ENCODE assay signal across 25 cellular contexts in genomic region chrX:9436812-9437211, GRCh38. TPM values are rescaled to one million over a fixed set of nuclear protein-coding genes. Genes with fewer than 3 reads are reported as not detected.
DNase-seq lines count a peak whose midpoint lies in the region; ATAC-seq, FAIRE-seq and TF ChIP-seq lines count a peak whose summit lies in the region.
"Had no signal": no experiment of that assay in that cellular context is flagged by ENCODE, and none has a peak within 500 bp of the region (broad histone marks: within the 10 kb centered on the region; RNA-seq: fewer than 3 reads in every experiment).

No MANE protein-coding gene starts in this region.

- H3K9me2 ChIP-seq in OCI-LY1 (ENCODE audit: low read depth, low read length) = no peaks in the 10 kb centered on the region
- H3K9me2 ChIP-seq in Karpas-422 (replicated peaks; ENCODE audit: insufficient read depth, low read length) = no peaks in the 10 kb centered on the region

- no peaks in the 10 kb centered on the region for H3K36me3 ChIP-seq in CD4-positive, CD25-positive, alpha-beta regulatory T cell (ENCODE audit: control insufficient read depth, insufficient read depth, low read length)
- no peaks in the 10 kb centered on the region for H3K36me3 ChIP-seq in OCI-LY1 (ENCODE audit: insufficient read depth, low read length)
- no peaks in the 10 kb centered on the region for H3K36me3 ChIP-seq in bronchial epithelial cell (ENCODE audit: control insufficient read depth, insufficient read depth, low read length)
- no peaks in the 10 kb centered on the region for H3K36me3 ChIP-seq in Karpas-422 (ENCODE audit: insufficient read depth, low read length)
- H3K36me3 ChIP-seq: BLaER1 treated with 17β-estradiol and CSF1 and Interleukin-3, amounts not matched to agents 10 nM and 100 nM had no signal

- ATAC-seq in CD4-positive, CD25-positive, alpha-beta regulatory T cell (ENCODE audit: low read depth in 2 of 2) = no peak
- ATAC-seq in esophagus mucosa (peak; percentile 75), HG02588 (IDR thresholded peaks at IDR 0.05; ENCODE audit: unreplicated experiment) (no peak), HG02870 (IDR thresholded peaks at IDR 0.05; ENCODE audit: unreplicated experiment) (no peak)
- no peak for ATAC-seq in effector memory CD8-positive, alpha-beta T cell (replicated peaks)
- ATAC-seq: A549, GM12878 had no signal

- H3F3A ChIP-seq in OCI-LY1 (ENCODE audit: insufficient read depth, low read length) = no peaks in the 10 kb centered on the region

- no peak overlapping the region for H3K4me3 Mint-ChIP-seq in CD4-positive, CD25-positive, alpha-beta regulatory T cell
- no peak overlapping the region for H3K4me3 Mint-ChIP-seq in effector memory CD8-positive, alpha-beta T cell
- H3K4me3 Mint-ChIP-seq: B cell; CD4-positive, alpha-beta memory T cell; CD8-positive, alpha-beta memory T cell had no signal

- no peak for FAIRE-seq in bronchial epithelial cell (lab: Jason Lieb, UNC)
- FAIRE-seq: GM12878, GM12892, GM18507 had no signal

- H3K9me3 Mint-ChIP-seq in CD4-positive, CD25-positive, alpha-beta regulatory T cell = no peaks in the 10 kb centered on the region
- no peaks in the 10 kb centered on the region for H3K9me3 Mint-ChIP-seq in effector memory CD8-positive, alpha-beta T cell
- H3K9me3 Mint-ChIP-seq: CD4-positive, alpha-beta memory T cell; CD8-positive, alpha-beta memory T cell had no signal

- no peak overlapping the region for H3K4me3 ChIP-seq in CD4-positive, CD25-positive, alpha-beta regulatory T cell (ENCODE audit: low read depth, low read length)
- H3K4me3 ChIP-seq in OCI-LY1 (ENCODE audit: low read depth, low read length, poor library complexity, severe bottlenecking) = no peak overlapping the region
- no peak overlapping the region for H3K4me3 ChIP-seq in bronchial epithelial cell (ENCODE audit: low read depth, low read length)
- H3K4me3 ChIP-seq in Karpas-422 (ENCODE audit: low read length) = no peak overlapping the region
- H3K4me3 ChIP-seq: A549; BLaER1 treated with 17β-estradiol and CSF1 and Interleukin-3, amounts not matched to agents 10 nM and 100 nM; GM12878 had no signal

- no peak overlapping the region for H3K27ac ChIP-seq in CD4-positive, CD25-positive, alpha-beta regulatory T cell (ENCODE audit: insufficient read depth, low read length, poor library complexity, severe bottlenecking)
- H3K27ac ChIP-seq in OCI-LY1 (ENCODE audit: low read depth, low read length, poor library complexity, severe bottlenecking) (peak overlapping the region; percentile 17), Karpas-422 (ENCODE audit: low read length) (no peak overlapping the region)
- H3K27ac ChIP-seq: 22Rv1; A549; BLaER1 treated with 17β-estradiol and CSF1 and Interleukin-3, amounts not matched to agents 10 nM and 100 nM; C4-2B had no signal

- peak overlapping the region in 2 of 3 donors; percentile 18 to 29 for H3K27ac Mint-ChIP-seq in CD4-positive, CD25-positive, alpha-beta regulatory T cell
- no peak overlapping the region for H3K27ac Mint-ChIP-seq in effector memory CD8-positive, alpha-beta T cell
- H3K27ac Mint-ChIP-seq: B cell; CD4-positive, alpha-beta memory T cell had no signal

- H4K20me1 ChIP-seq in OCI-LY1 (ENCODE audit: insufficient read depth, low read length) (no peaks in the 10 kb centered on the region), Karpas-422 (ENCODE audit: insufficient read depth, low read depth, low read length) (no peaks in the 10 kb centered on the region)
- H4K20me1 ChIP-seq: BLaER1 treated with 17β-estradiol and CSF1 and Interleukin-3, amounts not matched to agents 10 nM and 100 nM had no signal

- H3K79me2 ChIP-seq in OCI-LY1 (ENCODE audit: insufficient read depth, low read length) (no peaks in the 10 kb centered on the region), Karpas-422 (ENCODE audit: low read length) (no peaks in the 10 kb centered on the region)

- H3K9me3 ChIP-seq in CD4-positive, CD25-positive, alpha-beta regulatory T cell (ENCODE audit: control insufficient read depth in 2 of 2, low read length in 2 of 2) = no peaks in the 10 kb centered on the region
- H3K9me3 ChIP-seq in OCI-LY1 (ENCODE audit: low read length) (no peaks in the 10 kb centered on the region), Karpas-422 (ENCODE audit: low read length) (no peaks in the 10 kb centered on the region)
- H3K9me3 ChIP-seq: A549 had no signal

- H2AFZ ChIP-seq in OCI-LY1 (ENCODE audit: low read length) (no peak overlapping the region), Karpas-422 (ENCODE audit: low read length) (no peak overlapping the region)

- H3K36me3 Mint-ChIP-seq in CD4-positive, CD25-positive, alpha-beta regulatory T cell = no peaks in the 10 kb centered on the region
- no peaks in the 10 kb centered on the region for H3K36me3 Mint-ChIP-seq in effector memory CD8-positive, alpha-beta T cell (ENCODE audit: insufficient read depth)
- H3K36me3 Mint-ChIP-seq: CD4-positive, alpha-beta memory T cell; CD8-positive, alpha-beta memory T cell had no signal

- no peaks in the 10 kb centered on the region for H3K27me3 Mint-ChIP-seq in CD4-positive, CD25-positive, alpha-beta regulatory T cell
- H3K27me3 Mint-ChIP-seq in effector memory CD8-positive, alpha-beta T cell = no peaks in the 10 kb centered on the region
- H3K27me3 Mint-ChIP-seq: B cell; CD4-positive, alpha-beta memory T cell; CD8-positive, alpha-beta memory T cell had no signal

- no peaks in the 10 kb centered on the region for H3K4me1 ChIP-seq in CD4-positive, CD25-positive, alpha-beta regulatory T cell (ENCODE audit: control insufficient read depth, insufficient read depth, low read length, poor library complexity, severe bottlenecking)
- H3K4me1 ChIP-seq in OCI-LY1 (ENCODE audit: insufficient read depth, low read length, severe bottlenecking) (peaks cover 25% of the 10 kb centered on the region), Karpas-422 (ENCODE audit: low read length) (no peaks in the 10 kb centered on the region)
- H3K4me1 ChIP-seq: A549 had no signal

- no peak overlapping the region for H3K9ac ChIP-seq in OCI-LY1 (ENCODE audit: low read length)
- H3K9ac ChIP-seq in Karpas-422 (ENCODE audit: low read length) = no peak overlapping the region
- H3K9ac ChIP-seq: BLaER1 treated with 17β-estradiol and CSF1 and Interleukin-3, amounts not matched to agents 10 nM and 100 nM had no signal

- TF ChIP-seq CTCF in OCI-LY1 (IDR thresholded peaks at IDR 0.05; ENCODE audit: low read length) = no peak
- TF ChIP-seq CTCF in bronchial epithelial cell (IDR thresholded peaks at IDR 0.05; ENCODE audit: insufficient read depth, low read length, severe bottlenecking) = no peak

- H3K4me2 ChIP-seq in OCI-LY1 (ENCODE audit: low read length) = no peak overlapping the region
- H3K4me2 ChIP-seq in Karpas-422 (ENCODE audit: low read depth, low read length, poor library complexity, severe bottlenecking) = no peak overlapping the region
- H3K4me2 ChIP-seq: A549; BLaER1 treated with 17β-estradiol and CSF1 and Interleukin-3, amounts not matched to agents 10 nM and 100 nM had no signal

- no peak for DNase-seq in CD4-positive, CD25-positive, alpha-beta regulatory T cell
- DNase-seq in bronchial epithelial cell (ENCODE audit: low read depth) (peak; percentile 41), Karpas-422 (no peak)
- DNase-seq in effector memory CD8-positive, alpha-beta T cell = no peak
- DNase-seq: AML-193; CD4-positive, alpha-beta memory T cell; CD8-positive, alpha-beta memory T cell; COR-L47; DMS 273 treated with DMSO at 0.1 percent for 48 hours; DMS153; DMS79 treated with DMSO at 0.1 percent for 48 hours; EL; GDM1 had no signal

- H3K4me1 Mint-ChIP-seq in CD4-positive, CD25-positive, alpha-beta regulatory T cell = peaks cover 0 to 8% (median 0%) of the 10 kb centered on the region in 4 donors
- H3K4me1 Mint-ChIP-seq in effector memory CD8-positive, alpha-beta T cell (ENCODE audit: low read depth in 2 of 2) = peaks cover 0 to 2% of the 10 kb centered on the region in 2 donors
- H3K4me1 Mint-ChIP-seq: CD4-positive, alpha-beta memory T cell; CD8-positive, alpha-beta memory T cell had no signal

- H3K27me3 ChIP-seq in CD4-positive, CD25-positive, alpha-beta regulatory T cell (ENCODE audit: control insufficient read depth, insufficient read depth, low read length) = no peaks in the 10 kb centered on the region
- H3K27me3 ChIP-seq in OCI-LY1 (ENCODE audit: insufficient read depth, low read length) = no peaks in the 10 kb centered on the region
- H3K27me3 ChIP-seq in bronchial epithelial cell (ENCODE audit: control insufficient read depth, insufficient read depth, low read length) = no peaks in the 10 kb centered on the region
- no peaks in the 10 kb centered on the region for H3K27me3 ChIP-seq in Karpas-422 (ENCODE audit: low read length)
- H3K27me3 ChIP-seq: BLaER1 treated with 17β-estradiol and CSF1 and Interleukin-3, amounts not matched to agents 10 nM and 100 nM had no signal

RNA-seq across cellular contexts. Expression of gene TBL1X, which starts 28.0 kb away (rescaled TPM):
- total RNA-seq in CD4-positive, CD25-positive, alpha-beta regulatory T cell = 23.4 TPM
- 10 to 100 TPM in 3 of 4 donors, 1 to 10 TPM in 1; 6.7 to 14.8 (median 12.5) TPM for polyA plus RNA-seq in CD4-positive, CD25-positive, alpha-beta regulatory T cell
- total RNA-seq in bronchial epithelial cell (14.2 and 25.0 TPM in 2 replicates), esophagus mucosa (21.8 TPM)
- 9.4 and 11.5 TPM in 2 replicates for total RNA-seq in Karpas-422 (2014; rRNA removed; shearing (Covaris generic); ENCODE audit: low replicate concordance)

Comparison
In these comparisons a context has a peak if more than half of its experiments do, and no peak if none do; other contexts are left out.
1. H3K27ac Mint-ChIP-seq: peak in CD4-positive, CD25-positive, alpha-beta regulatory T cell (2 of 3); none in effector memory CD8-positive, alpha-beta T cell (0 of 2).